8 cellular contexts compared by ENCODE assay signal in genomic region chrX:49166914-49167739, GRCh38. TPM values are rescaled to one million over a fixed set of nuclear protein-coding genes. Genes with fewer than 3 reads are reported as not detected.
A peak's percentile ranks its signal among the peaks of the same experiment; 100 is the strongest.
DNase-seq lines count a peak whose midpoint lies in the region; ATAC-seq and TF ChIP-seq lines count a peak whose summit lies in the region.

No MANE protein-coding gene starts in this region.

- TF ChIP-seq CTCF in fibroblast of villous mesenchyme (IDR thresholded peaks at IDR 0.05; ENCODE audit: insufficient read depth, low read depth, low read length) (no peak), neutrophil (IDR thresholded peaks at IDR 0.05) (peak; percentile 11), uterus (IDR thresholded peaks at IDR 0.05) (no peak)

- intact Hi-C loops in uterus (cut with DNase I; ENCODE audit: low total_unique reads): no loop called here

- peak; percentile 67 for DNase-seq in COLO668 (lab: John Stamatoyannopoulos, UW; ENCODE audit: unreplicated experiment)
- peak; percentile 82 for DNase-seq in fibroblast of villous mesenchyme (ENCODE audit: low read depth)
- DNase-seq in uterus: peak; percentile 72 to 84

- no peaks in the 10 kb centered on the region for H3K9me3 Mint-ChIP-seq in activated T-helper 17 cell treated with anti-CD3 and anti-CD28 coated beads, Interleukin-2, amount 50 U/mL, for 72 hours

- no peaks in the 10 kb centered on the region for H3K36me3 Mint-ChIP-seq in activated T-helper 17 cell treated with anti-CD3 and anti-CD28 coated beads, Interleukin-2, amount 50 U/mL, for 72 hours (ENCODE audit: low read depth)

- TF ChIP-seq POLR2A in uterus (IDR thresholded peaks at IDR 0.05): peak; percentile 60 to 63

- peak; percentile 28 for ATAC-seq in HG02642 (IDR thresholded peaks at IDR 0.05; ENCODE audit: poor library complexity, unreplicated experiment)
- peak; percentile 49 for ATAC-seq in activated T-helper 17 cell treated with anti-CD3 and anti-CD28 coated beads, Interleukin-2, amount 50 U/mL, for 72 hours (replicated peaks)
- ATAC-seq in GM19351 (IDR thresholded peaks at IDR 0.05; ENCODE audit: unreplicated experiment): no peak

- H3K4me3 ChIP-seq in fibroblast of villous mesenchyme (ENCODE audit: low read depth, low read length) (peak overlapping the region; percentile 34), neutrophil (ENCODE audit: low read depth in 1 of 2, low read length in 1 of 2) (peak overlapping the region; percentile 65 to 76), uterus (peak overlapping the region; percentile 35)

- H3K9me3 ChIP-seq in neutrophil (no peaks in the 10 kb centered on the region), uterus (no peaks in the 10 kb centered on the region)

- H3K36me3 ChIP-seq in neutrophil (no peaks in the 10 kb centered on the region), uterus (no peaks in the 10 kb centered on the region)

- peak overlapping the region; percentile 96 for H3K27ac Mint-ChIP-seq in activated T-helper 17 cell treated with anti-CD3 and anti-CD28 coated beads, Interleukin-2, amount 50 U/mL, for 72 hours

- peak overlapping the region; percentile 99 for H3K27ac ChIP-seq in neutrophil
- peak overlapping the region; percentile 88 to 90 for H3K27ac ChIP-seq in uterus

- H3K4me1 ChIP-seq in neutrophil (ENCODE audit: control insufficient read depth in 1 of 2, insufficient read depth in 1 of 2, low read depth in 1 of 2, low read length in 1 of 2) (peaks cover 59 to 64% of the 10 kb centered on the region in 2 experiments), uterus (no peaks in the 10 kb centered on the region)

- H3K27me3 ChIP-seq in neutrophil (no peaks in the 10 kb centered on the region), uterus (no peaks in the 10 kb centered on the region)

- peaks cover 7% of the 10 kb centered on the region for H3K4me1 Mint-ChIP-seq in activated T-helper 17 cell treated with anti-CD3 and anti-CD28 coated beads, Interleukin-2, amount 50 U/mL, for 72 hours

- no peaks in the 10 kb centered on the region for H3K27me3 Mint-ChIP-seq in activated T-helper 17 cell treated with anti-CD3 and anti-CD28 coated beads, Interleukin-2, amount 50 U/mL, for 72 hours

- H3K4me3 Mint-ChIP-seq in activated T-helper 17 cell treated with anti-CD3 and anti-CD28 coated beads, Interleukin-2, amount 50 U/mL, for 72 hours: peak overlapping the region; percentile 94

TF ChIP-seq in PFSK-1, 5 proteins besides CTCF, POLR2A, EP300 and RAD21:
- no peak for TF ChIP-seq POLR2AphosphoS5 (IDR thresholded peaks at IDR 0.05; ENCODE audit: low read depth, low read length)
- TF ChIP-seq TAF1 (IDR thresholded peaks at IDR 0.05; ENCODE audit: borderline replicate concordance, insufficient read depth, low read length): peak; percentile 43; the same call in 1 of the 2 replicates
- no peak for TF ChIP-seq REST (IDR thresholded peaks at IDR 0.05; ENCODE audit: insufficient read depth in 1 of 2, low read depth in 2 of 2, low read length in 2 of 2)
- TF ChIP-seq FOXP2 (optimal IDR thresholded peaks at IDR 0.05; ENCODE audit: borderline replicate concordance, extremely low read depth, extremely low read length, insufficient read depth): peak; percentile 40
- no peak for TF ChIP-seq SIN3A (IDR thresholded peaks at IDR 0.05; ENCODE audit: borderline replicate concordance, insufficient read depth, low read length)

RNA-seq across cellular contexts. Expression of gene MAGIX, which starts 4.6 kb away (rescaled TPM):
- 1.4 TPM for polyA plus RNA-seq in PFSK-1 (2012; ENCODE audit: insufficient read length, low read depth)
- 1 to 10 TPM; 1.5 to 3.7 TPM for total RNA-seq in activated T-helper 17 cell treated with anti-CD3 and anti-CD28 coated beads, Interleukin-2, amount 50 U/mL, for 72 hours
- total RNA-seq in fibroblast of villous mesenchyme: 1.9 and 2.2 TPM in 2 replicates
- 10 to 100 TPM in 1 of 4 donors, 1 to 10 TPM in 2, under 1 TPM in 1; 0.77 to 12.4 (median 5.2) TPM for total RNA-seq in uterus

RNA-seq across cellular contexts. Expression of gene PLP2, which starts 4.6 kb away (rescaled TPM):
- 1.0 TPM for polyA plus RNA-seq in PFSK-1 (2012; ENCODE audit: insufficient read length, low read depth)
- 100 to 1,000 TPM; 228 to 233 TPM for total RNA-seq in activated T-helper 17 cell treated with anti-CD3 and anti-CD28 coated beads, Interleukin-2, amount 50 U/mL, for 72 hours
- total RNA-seq in fibroblast of villous mesenchyme: 19.0 and 29.6 TPM in 2 replicates
- 100 to 1,000 TPM in 1 of 4 donors, 10 to 100 TPM in 1, 1 to 10 TPM in 2; 2.6 to 171 (median 23.3) TPM for total RNA-seq in uterus

RNA-seq across cellular contexts. Expression of gene PRICKLE3, which starts 19.0 kb away (rescaled TPM):
- polyA plus RNA-seq in PFSK-1 (2012; ENCODE audit: insufficient read length, low read depth): 9.5 TPM
- 10 to 100 TPM; 19.8 to 45.3 TPM for total RNA-seq in activated T-helper 17 cell treated with anti-CD3 and anti-CD28 coated beads, Interleukin-2, amount 50 U/mL, for 72 hours
- total RNA-seq in fibroblast of villous mesenchyme (5.2 TPM in 2 replicates), uterus (10 to 100 TPM; 14.2 to 17.6 (median 15.8) TPM)

RNA-seq across cellular contexts. Expression of gene SYP, which starts 32.9 kb away (rescaled TPM):
- 0.77 TPM for polyA plus RNA-seq in PFSK-1 (2012; ENCODE audit: insufficient read length, low read depth)
- total RNA-seq in activated T-helper 17 cell treated with anti-CD3 and anti-CD28 coated beads, Interleukin-2, amount 50 U/mL, for 72 hours: 10 to 100 TPM; 16.6 to 53.4 TPM
- total RNA-seq in fibroblast of villous mesenchyme: under 0.01 TPM in 1 of 2 replicates, not detected in the other
- 1 to 10 TPM in 3 of 4 donors, not detected in 1; 2.0 to 4.4 (median 3.0) TPM for total RNA-seq in uterus

RNA-seq across cellular contexts. Expression of gene GPKOW, which starts 43.6 kb away (rescaled TPM):
- polyA plus RNA-seq in PFSK-1 (2012; ENCODE audit: insufficient read length, low read depth): 41.4 TPM
- total RNA-seq in activated T-helper 17 cell treated with anti-CD3 and anti-CD28 coated beads, Interleukin-2, amount 50 U/mL, for 72 hours: 10 to 100 TPM; 17.3 to 18.1 TPM
- total RNA-seq in fibroblast of villous mesenchyme: 13.0 and 15.5 TPM in 2 replicates
- total RNA-seq in uterus: 10 to 100 TPM in 2 of 4 donors, 1 to 10 TPM in 2; 5.6 to 22.0 (median 12.8) TPM
